In genomic region chr11:925496-926301, GRCh38 we compare ENCODE assay signal across 8 cellular contexts. TPM values are rescaled to one million over a fixed set of nuclear protein-coding genes. Genes with fewer than 3 reads are reported as not detected.
DNase-seq lines count a peak whose midpoint lies in the region; ATAC-seq lines count a peak whose summit lies in the region.

Gene AP2A2, plus strand, starts transcription at chr11:925870. Its CDS starts 152 bp downstream, at chr11:926022.

- H3K4me3 Mint-ChIP-seq in activated CD8-positive, alpha-beta T cell treated with anti-CD3 and anti-CD28 coated beads, Interleukin-2, amount 10 ng/mL, durations not matched to agents 7 days and 5 days = peak within 1 kb of the TSS; percentile 78

- CTCF ChIA-PET in activated CD8-positive, alpha-beta T cell treated with anti-CD3 and anti-CD28 coated beads, Interleukin-2, amount 10 ng/mL, durations not matched to agents 7 days and 5 days (lab: Charles Lee) = interaction anchor here (1.1 to 1.4 kb wide), 5 partner anchors 14 to 125 kb away, joined by 3 to 6 read pairs (median 4); partner anchors contain the start of gene CHID1

- peaks cover 10% of the 10 kb centered on the region for H3K36me3 Mint-ChIP-seq in activated CD8-positive, alpha-beta T cell treated with anti-CD3 and anti-CD28 coated beads, Interleukin-2, amount 10 ng/mL, durations not matched to agents 7 days and 5 days (ENCODE audit: low read depth)

- peak; percentile 81 for ATAC-seq in GM19025 (IDR thresholded peaks at IDR 0.05; ENCODE audit: low read depth, unreplicated experiment)
- peak; percentile 79 for ATAC-seq in HG03432 (IDR thresholded peaks at IDR 0.05; ENCODE audit: unreplicated experiment)
- peak; percentile 73 for ATAC-seq in activated CD8-positive, alpha-beta T cell treated with anti-CD3 and anti-CD28 coated beads, Interleukin-2, amount 10 ng/mL, durations not matched to agents 7 days and 5 days

- H3K27me3 Mint-ChIP-seq in activated CD8-positive, alpha-beta T cell treated with anti-CD3 and anti-CD28 coated beads, Interleukin-2, amount 10 ng/mL, durations not matched to agents 7 days and 5 days (ENCODE audit: low read depth) = no peaks in the 10 kb centered on the region

- no peaks in the 10 kb centered on the region for H3K9me3 Mint-ChIP-seq in activated CD8-positive, alpha-beta T cell treated with anti-CD3 and anti-CD28 coated beads, Interleukin-2, amount 10 ng/mL, durations not matched to agents 7 days and 5 days (ENCODE audit: insufficient read depth)

- H3K27ac Mint-ChIP-seq in activated CD8-positive, alpha-beta T cell treated with anti-CD3 and anti-CD28 coated beads, Interleukin-2, amount 10 ng/mL, durations not matched to agents 7 days and 5 days = peak within 1 kb of the TSS; percentile 75

- H3K4me1 Mint-ChIP-seq in activated CD8-positive, alpha-beta T cell treated with anti-CD3 and anti-CD28 coated beads, Interleukin-2, amount 10 ng/mL, durations not matched to agents 7 days and 5 days (ENCODE audit: low read depth) = peaks cover 30% of the 10 kb centered on the region

- POLR2A ChIA-PET in activated CD8-positive, alpha-beta T cell treated with anti-CD3 and anti-CD28 coated beads, Interleukin-2, amount 10 ng/mL, durations not matched to agents 7 days and 5 days (lab: Charles Lee) = no interaction called here

- DNase-seq in Ammon's horn (ENCODE audit: low spot score) (peak; percentile 85), NCI-H748 treated with DMSO at 0.1 percent for 48 hours (lab: John Stamatoyannopoulos, UW) (peak; percentile 49), lung microvascular endothelial cell (ENCODE audit: low read depth in 2 of 2) (peak; percentile 93 to 95)
- DNase-seq in activated CD8-positive, alpha-beta T cell treated with anti-CD3 and anti-CD28 coated beads, Interleukin-2, amount 10 ng/mL, durations not matched to agents 7 days and 5 days = peak; percentile 89
- DNase-seq in effector CD4-positive, alpha-beta T cell = peak; percentile 89
- peak; percentile 84 to 91 (median 85) for DNase-seq in stimulated activated CD4-positive, alpha-beta T cell treated with anti-CD3 and anti-CD28 coated beads, TNF-alpha, amount 100 ng/mL, for 4 hours (ENCODE audit: low read depth in 3 of 3)

RNA-seq across cellular contexts. Expression of gene AP2A2, which starts in this region (rescaled TPM):
- 10 to 100 TPM; 40.1 to 54.0 TPM for total RNA-seq in activated CD8-positive, alpha-beta T cell treated with anti-CD3 and anti-CD28 coated beads, Interleukin-2, amount 10 ng/mL, durations not matched to agents 7 days and 5 days
- total RNA-seq in lung microvascular endothelial cell = 23.1 and 26.0 TPM in 2 replicates

Comparison
In these comparisons a context has a peak if more than half of its experiments do, and no peak if none do; other contexts are left out.
1. Peak in every context shown above with its lines: DNase-seq and ATAC-seq.